ENCODE assay signal across 1 cellular context in the genomic region with DNA sequence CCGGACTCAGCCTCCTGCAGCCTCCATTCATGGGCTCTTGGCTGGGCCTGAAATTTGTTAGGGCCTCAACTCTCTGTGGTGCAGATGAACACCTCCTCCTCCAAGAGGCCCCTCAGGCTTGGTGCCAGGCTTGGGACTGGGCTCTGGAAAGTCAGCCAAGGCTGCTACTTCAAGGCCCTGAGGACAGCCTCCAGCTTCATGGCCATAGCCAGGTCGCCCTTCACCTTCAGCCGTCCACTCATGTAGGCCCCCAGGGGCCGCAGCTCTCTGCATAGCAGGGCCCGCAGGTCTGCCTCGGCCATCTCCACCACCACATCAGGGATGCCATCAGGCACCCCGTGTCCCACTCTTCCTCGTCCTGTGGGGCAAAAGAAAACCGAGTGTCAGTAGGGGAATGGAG.
TF ChIP-seq lines count a peak whose summit lies in the region.

No MANE protein-coding gene starts in this region.

TF ChIP-seq in H1, 55 proteins besides CTCF, POLR2A, EP300 and RAD21:
- TF ChIP-seq CTBP2 (IDR thresholded peaks at IDR 0.05; ENCODE audit: borderline replicate concordance, insufficient read depth, insufficient read length, low read length) (no peak), SIX5 (IDR thresholded peaks at IDR 0.05; ENCODE audit: low read depth, low read length) (no peak), NRF1 (IDR thresholded peaks at IDR 0.05; ENCODE audit: low read depth, low read length) (no peak), CEBPB (IDR thresholded peaks at IDR 0.05; ENCODE audit: low read depth, low read length) (no peak), MAX (IDR thresholded peaks at IDR 0.05) (no peak), RFX5 (IDR thresholded peaks at IDR 0.05; ENCODE audit: borderline replicate concordance, low read depth, low read length) (no peak), BACH1 (IDR thresholded peaks at IDR 0.05; ENCODE audit: low read length) (no peak), KDM1A (IDR thresholded peaks at IDR 0.05; ENCODE audit: borderline replicate concordance, low read length) (no peak), SP1 (IDR thresholded peaks at IDR 0.05; ENCODE audit: low read depth, low read length) (no peak), ATF3 (IDR thresholded peaks at IDR 0.05; ENCODE audit: insufficient read depth, low read depth, low read length) (no peak), CHD2 (IDR thresholded peaks at IDR 0.05; ENCODE audit: low read length) (no peak), MAFK (IDR thresholded peaks at IDR 0.05; ENCODE audit: low read depth, low read length) (no peak), SUZ12 (IDR thresholded peaks at IDR 0.05; ENCODE audit: low read length) (no peak), CHD1 (IDR thresholded peaks at IDR 0.05; ENCODE audit: low read depth, low read length) (no peak), TBP (IDR thresholded peaks at IDR 0.05; ENCODE audit: low read depth, low read length) (no peak)
